Comparison of ENCODE assay signal across 10 cellular contexts in genomic region chr6:399785-400517, GRCh38. TPM values are rescaled to one million over a fixed set of nuclear protein-coding genes. Genes with fewer than 3 reads are reported as not detected.
DNase-seq lines count a peak whose midpoint lies in the region; ATAC-seq and TF ChIP-seq lines count a peak whose summit lies in the region.
"Had no signal": no experiment of that assay in that cellular context is flagged by ENCODE, and none has a peak within 500 bp of the region (broad histone marks: within the 10 kb centered on the region; RNA-seq: fewer than 3 reads in every experiment).

No MANE protein-coding gene starts in this region.

- no peak overlapping the region for H4K8ac ChIP-seq in mesenchymal stem cell (ENCODE audit: low read length)

- H3K14ac ChIP-seq in mesenchymal stem cell (ENCODE audit: low read length in 2 of 2) = no peak overlapping the region

- no peak overlapping the region for H3K9ac ChIP-seq in mesenchymal stem cell (ENCODE audit: low read length)

- no peak for TF ChIP-seq CTCF in spleen (IDR thresholded peaks at IDR 0.05 in 8 of 11, conservative IDR thresholded peaks at IDR 0.05 in 3 of 11)

- no peak overlapping the region for H3K23ac ChIP-seq in mesenchymal stem cell (ENCODE audit: low read length in 2 of 2)

- H3K36me3 ChIP-seq in spleen = peaks cover 0 to 77% (median 20%) of the 10 kb centered on the region in 6 donors
- peaks cover 0 to 37% of the 10 kb centered on the region in 2 experiments for H3K36me3 ChIP-seq in mesenchymal stem cell (ENCODE audit: control insufficient read depth in 1 of 2, insufficient read depth in 2 of 2, low read depth in 1 of 2, low read length in 2 of 2)
- H3K36me3 ChIP-seq: ovary had no signal

- peak; percentile 69 for ATAC-seq in HG02885 (IDR thresholded peaks at IDR 0.05; ENCODE audit: poor library complexity, unreplicated experiment)

- H3K4ac ChIP-seq in mesenchymal stem cell (ENCODE audit: low read depth in 1 of 2, low read length in 2 of 2) = no peak overlapping the region

- H3K4me2 ChIP-seq in mesenchymal stem cell (ENCODE audit: low read length, poor library complexity, severe bottlenecking) = no peak overlapping the region

- H2BK120ac ChIP-seq in mesenchymal stem cell (ENCODE audit: low read depth, low read length) = no peak overlapping the region

- H4K91ac ChIP-seq in mesenchymal stem cell (ENCODE audit: low read length) = no peak overlapping the region

- H2AFZ ChIP-seq in mesenchymal stem cell (ENCODE audit: low read depth, low read length) = no peak overlapping the region

- H3K79me1 ChIP-seq in mesenchymal stem cell (replicated peaks; ENCODE audit: low read length, poor library complexity, severe bottlenecking) = no peaks in the 10 kb centered on the region

- H3K18ac ChIP-seq in mesenchymal stem cell (ENCODE audit: low read depth in 1 of 2, low read length in 2 of 2) = no peak overlapping the region

- H2BK12ac ChIP-seq in mesenchymal stem cell (ENCODE audit: low read length in 2 of 2) = no peak overlapping the region

- no peak overlapping the region for H2AK5ac ChIP-seq in mesenchymal stem cell (ENCODE audit: low read length, severe bottlenecking)

- no peak overlapping the region for H2BK5ac ChIP-seq in mesenchymal stem cell (ENCODE audit: low read depth, low read length, poor library complexity, severe bottlenecking)

- intact Hi-C loops in spleen (cut with DNase I; ENCODE audit: low total_unique reads) = no loop called here

- H3K4me3 ChIP-seq in spleen (no peak overlapping the region), mesenchymal stem cell (ENCODE audit: insufficient read depth in 1 of 2, low read depth in 1 of 2, low read length in 2 of 2) (no peak overlapping the region)
- H3K4me3 ChIP-seq: ovary had no signal

- DNase-seq in activated CD8-positive, alpha-beta memory T cell treated with anti-CD3 and anti-CD28 coated beads for 24 hours = peak; percentile 65
- DNase-seq in activated CD8-positive, alpha-beta memory T cell treated with anti-CD3 and anti-CD28 coated beads, Interleukin-2, amount 50 U/mL, for 4 hours = no peak
- peak; percentile 42 to 45 for DNase-seq in activated CD4-positive, alpha-beta T cell treated with anti-CD3 and anti-CD28 coated beads for 4 hours
- DNase-seq in stimulated activated naive CD4-positive, alpha-beta T cell (lab: John Stamatoyannopoulos, UW) = peak in 4 of 6 experiments; percentile 20 to 60 (median 30)
- DNase-seq in NCI-H748 treated with DMSO at 0.1 percent for 48 hours (lab: John Stamatoyannopoulos, UW) (no peak), spleen (no peak), mesenchymal stem cell (no peak)
- DNase-seq: NCI-H524, ovary had no signal

- H3K4me1 ChIP-seq in spleen (peaks cover 0 to 81% (median 35%) of the 10 kb centered on the region in 6 donors), mesenchymal stem cell (ENCODE audit: control insufficient read depth, insufficient read depth, low read depth, low read length) (no peaks in the 10 kb centered on the region)

- H3K27ac ChIP-seq in spleen = peak overlapping the region in 4 of 8 donors; percentile 22 to 37 (median 34)
- no peak overlapping the region for H3K27ac ChIP-seq in mesenchymal stem cell (ENCODE audit: low read length, poor library complexity, severe bottlenecking)
- H3K27ac ChIP-seq: ovary had no signal

- H2BK15ac ChIP-seq in mesenchymal stem cell (ENCODE audit: low read depth, poor library complexity, severe bottlenecking) = no peak overlapping the region

- no peak for TF ChIP-seq POLR2A in spleen (IDR thresholded peaks at IDR 0.05)

- H3K9me3 ChIP-seq in spleen (no peaks in the 10 kb centered on the region), mesenchymal stem cell (ENCODE audit: control insufficient read depth, low read length) (peaks cover 17% of the 10 kb centered on the region)
- H3K9me3 ChIP-seq: ovary had no signal

- WGBS in spleen, 5 donors = 47 to 66% (median 54%) methylated on average over 11 of the region's 11 CpGs
- 87% methylated on average over 9 of the region's 11 CpGs for WGBS in mesenchymal stem cell

- H3K27me3 ChIP-seq in spleen (replicated peaks in 1 of 7) (peaks cover 0 to 16% (median 0%) of the 10 kb centered on the region in 7 donors), mesenchymal stem cell (ENCODE audit: control insufficient read depth in 1 of 2, insufficient read depth in 1 of 2, low read length in 2 of 2) (peaks cover 33 to 41% of the 10 kb centered on the region in 2 experiments)
- H3K27me3 ChIP-seq: ovary had no signal

RNA-seq across cellular contexts. Expression of gene IRF4, which starts 8.4 kb away (rescaled TPM):
- total RNA-seq in spleen = 10 to 100 TPM; 39.2 to 91.3 (median 52.0) TPM
- polyA plus RNA-seq in spleen = 10 to 100 TPM in 2 of 3 donors, 1 to 10 TPM in 1; 8.7 to 11.9 (median 11.2) TPM
- 0.01 TPM for polyA plus RNA-seq in mesenchymal stem cell (2013, experiment 1 of 2)
- polyA plus RNA-seq in mesenchymal stem cell (2013, experiment 2 of 2) = 0.03 TPM

Comparison
In these comparisons a context has a peak if more than half of its experiments do, and no peak if none do; other contexts are left out.
1. DNase-seq: peak in activated CD8-positive, alpha-beta memory T cell treated with anti-CD3 and anti-CD28 coated beads for 24 hours (single experiment), activated CD4-positive, alpha-beta T cell treated with anti-CD3 and anti-CD28 coated beads for 4 hours (2 of 2) and stimulated activated naive CD4-positive, alpha-beta T cell (4 of 6); none in activated CD8-positive, alpha-beta memory T cell treated with anti-CD3 and anti-CD28 coated beads, Interleukin-2, amount 50 U/mL, for 4 hours (single experiment), NCI-H748 treated with DMSO at 0.1 percent for 48 hours (single experiment), spleen (single experiment) and mesenchymal stem cell (single experiment).